ENCODE assay signal across 8 cellular contexts in the genomic region with DNA sequence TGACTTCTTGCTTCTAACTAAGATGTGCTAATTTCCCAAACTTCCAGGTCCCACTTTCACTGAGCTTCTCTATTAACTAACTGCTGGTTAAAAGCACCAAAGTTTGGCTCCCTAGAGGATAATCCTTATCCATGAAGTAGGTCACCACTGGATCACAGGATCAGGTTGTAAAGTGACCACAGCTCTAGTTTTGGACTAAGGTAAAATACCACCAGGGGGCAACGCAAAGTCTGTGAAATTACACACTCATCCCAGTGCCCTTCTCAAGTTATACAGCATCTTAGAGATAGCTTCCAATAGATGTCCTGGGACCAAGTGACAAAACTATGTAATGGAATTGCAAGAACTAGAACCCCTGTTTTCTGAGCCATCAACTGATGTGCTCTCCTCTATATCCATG.
DNase-seq lines count a peak whose midpoint lies in the region; ATAC-seq and TF ChIP-seq lines count a peak whose summit lies in the region.

No MANE protein-coding gene starts in this region.

- H3K4me1 ChIP-seq in A673 (ENCODE audit: insufficient read depth, low read length, poor library complexity, severe bottlenecking) (no peaks in the 10 kb centered on the region), RWPE2 (ENCODE audit: insufficient read depth, poor library complexity, severe bottlenecking) (peaks cover 2% of the 10 kb centered on the region)

- H3K9me3 ChIP-seq in A673 (ENCODE audit: low read depth, low read length, poor library complexity, severe bottlenecking), result no peaks in the 10 kb centered on the region
- peaks cover 2% of the 10 kb centered on the region for H3K9me3 ChIP-seq in RWPE2 (ENCODE audit: severe bottlenecking)

- H3K4me3 ChIP-seq in A673 (ENCODE audit: low read depth, low read length, poor library complexity, severe bottlenecking), result no peak overlapping the region
- H3K4me3 ChIP-seq in GM06990 (replicated peaks; ENCODE audit: low read depth, low read length), result no peak overlapping the region
- H3K4me3 ChIP-seq in RWPE2 (ENCODE audit: severe bottlenecking), result no peak overlapping the region

- H3K27ac ChIP-seq in A673 (ENCODE audit: low read depth, low read length, poor library complexity, severe bottlenecking) (no peak overlapping the region), RWPE2 (ENCODE audit: poor library complexity, severe bottlenecking) (no peak overlapping the region)

- H3K27me3 ChIP-seq in A673 (replicated peaks; ENCODE audit: insufficient read depth, low read depth, low read length, poor library complexity), result no peaks in the 10 kb centered on the region
- no peaks in the 10 kb centered on the region for H3K27me3 ChIP-seq in GM06990 (replicated peaks; ENCODE audit: control insufficient read depth, insufficient read depth, low read length)
- no peaks in the 10 kb centered on the region for H3K27me3 ChIP-seq in RWPE2 (ENCODE audit: insufficient read depth, poor library complexity, severe bottlenecking)

- H3K36me3 ChIP-seq in A673 (ENCODE audit: insufficient read depth, low read length, poor library complexity, severe bottlenecking) (no peaks in the 10 kb centered on the region), GM06990 (ENCODE audit: control insufficient read depth, insufficient read depth, low read length) (no peaks in the 10 kb centered on the region), RWPE2 (ENCODE audit: low read depth) (no peaks in the 10 kb centered on the region)

- BruUV-seq in A673 (replicated peaks; lab: Mats Ljungman, UMichigan), result no TSS peak

- POLR2A ChIA-PET in A673 (lab: Charles Lee; ENCODE audit: low non-redundant PET), result no interaction called here

- CTCF ChIA-PET in A673 (lab: Charles Lee), result interaction anchor here (0.6 to 0.8 kb wide), 4 partner anchors 15 to 292 kb away, joined by 3 to 4 read pairs (median 3); no protein-coding TSS in a partner anchor

- intact Hi-C loops in A673 (cut with micrococcal nuclease; ENCODE audit: unreplicated experiment), result no loop called here

- peak; percentile 61; the same call in 1 of the 3 replicates for ATAC-seq in RWPE2 (ENCODE audit: low read depth)
- ATAC-seq in GM21447 (IDR thresholded peaks at IDR 0.05; ENCODE audit: unreplicated experiment), result no peak
- ATAC-seq in GM21381 (IDR thresholded peaks at IDR 0.05; ENCODE audit: unreplicated experiment), result no peak

- peak; percentile 52 for DNase-seq in A673 (ENCODE audit: low spot score)
- DNase-seq in GM06990 (ENCODE audit: extremely low read depth, insufficient read length), result no peak
- DNase-seq in RWPE2 (ENCODE audit: low spot score), result no peak
- peak; percentile 28 for DNase-seq in hepatic stellate cell (ENCODE audit: low spot score)
- no peak for DNase-seq in HPDE6-E6E7 (ENCODE audit: extremely low spot score)
- no peak for DNase-seq in amygdala (lab: John Stamatoyannopoulos, UW)

- TF ChIP-seq CTCF in A673 (conservative IDR thresholded peaks at IDR 0.05; ENCODE audit: low read depth, low read length) (peak; percentile 63), GM06990 (IDR thresholded peaks at IDR 0.05; ENCODE audit: insufficient read depth, low read length, poor library complexity, severe bottlenecking) (peak; percentile 43), RWPE2 (IDR thresholded peaks at IDR 0.05; ENCODE audit: poor library complexity, severe bottlenecking) (peak; percentile 56)

Comparison
In these comparisons a context has a peak if more than half of its experiments do, and no peak if none do; other contexts are left out.
1. DNase-seq: peak in A673 (single experiment) and hepatic stellate cell (single experiment); none in GM06990 (single experiment), RWPE2 (single experiment), HPDE6-E6E7 (single experiment) and amygdala (0 of 56).
2. Peak in every context shown above with its lines, with median percentiles within 50 percentile points of each other: CTCF ChIP-seq.